ENCODE assay signal across 1 cellular context in the genomic region with DNA sequence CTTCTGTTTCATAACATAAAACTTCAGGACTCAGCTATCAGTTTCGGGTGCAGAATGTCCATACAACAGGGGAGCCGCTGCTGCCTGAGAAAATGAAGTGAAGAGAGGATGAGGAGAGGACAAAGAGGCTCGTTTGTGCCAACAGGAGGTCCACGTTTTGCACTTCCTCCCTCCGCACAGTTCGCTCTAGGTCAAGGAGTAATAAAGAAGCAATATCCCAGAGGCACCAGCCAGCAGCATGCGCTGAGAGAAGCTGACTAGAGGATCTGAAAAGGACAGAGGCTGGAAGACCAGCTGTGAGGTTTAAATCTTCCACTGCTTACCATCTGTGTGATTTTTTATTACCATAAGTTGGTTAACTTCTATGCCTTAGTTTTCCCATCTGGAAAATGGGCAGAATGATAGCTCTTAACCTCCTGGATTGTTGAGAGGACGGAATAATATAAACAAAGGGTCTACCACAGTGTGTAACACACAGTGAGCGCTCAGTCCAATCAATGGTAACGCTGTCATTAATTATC.
A peak's percentile ranks its signal among the peaks of the same experiment; 100 is the strongest.
TF ChIP-seq lines count a peak whose summit lies in the region.

No MANE protein-coding gene starts in this region.

TF ChIP-seq in K562, 482 proteins besides CTCF, POLR2A, EP300 and RAD21 (continued from another document):
- TF ChIP-seq, protein P1, sequence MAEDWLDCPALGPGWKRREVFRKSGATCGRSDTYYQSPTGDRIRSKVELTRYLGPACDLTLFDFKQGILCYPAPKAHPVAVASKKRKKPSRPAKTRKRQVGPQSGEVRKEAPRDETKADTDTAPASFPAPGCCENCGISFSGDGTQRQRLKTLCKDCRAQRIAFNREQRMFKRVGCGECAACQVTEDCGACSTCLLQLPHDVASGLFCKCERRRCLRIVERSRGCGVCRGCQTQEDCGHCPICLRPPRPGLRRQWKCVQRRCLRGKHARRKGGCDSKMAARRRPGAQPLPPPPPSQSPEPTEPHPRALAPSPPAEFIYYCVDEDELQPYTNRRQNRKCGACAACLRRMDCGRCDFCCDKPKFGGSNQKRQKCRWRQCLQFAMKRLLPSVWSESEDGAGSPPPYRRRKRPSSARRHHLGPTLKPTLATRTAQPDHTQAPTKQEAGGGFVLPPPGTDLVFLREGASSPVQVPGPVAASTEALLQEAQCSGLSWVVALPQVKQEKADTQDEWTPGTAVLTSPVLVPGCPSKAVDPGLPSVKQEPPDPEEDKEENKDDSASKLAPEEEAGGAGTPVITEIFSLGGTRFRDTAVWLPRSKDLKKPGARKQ (CRISPR knock-in tag; IDR thresholded peaks at IDR 0.05): no peak
- TF ChIP-seq ADNP (tag; IDR thresholded peaks at IDR 0.05): peak; percentile 86
- TF ChIP-seq RCOR1 (IDR thresholded peaks at IDR 0.05; ENCODE audit: borderline replicate concordance in 1 of 2, low read depth in 2 of 2, low read length in 2 of 2): peak; percentile 27 to 83; a peak in 2 of 4 replicates
- TF ChIP-seq, protein P2, sequence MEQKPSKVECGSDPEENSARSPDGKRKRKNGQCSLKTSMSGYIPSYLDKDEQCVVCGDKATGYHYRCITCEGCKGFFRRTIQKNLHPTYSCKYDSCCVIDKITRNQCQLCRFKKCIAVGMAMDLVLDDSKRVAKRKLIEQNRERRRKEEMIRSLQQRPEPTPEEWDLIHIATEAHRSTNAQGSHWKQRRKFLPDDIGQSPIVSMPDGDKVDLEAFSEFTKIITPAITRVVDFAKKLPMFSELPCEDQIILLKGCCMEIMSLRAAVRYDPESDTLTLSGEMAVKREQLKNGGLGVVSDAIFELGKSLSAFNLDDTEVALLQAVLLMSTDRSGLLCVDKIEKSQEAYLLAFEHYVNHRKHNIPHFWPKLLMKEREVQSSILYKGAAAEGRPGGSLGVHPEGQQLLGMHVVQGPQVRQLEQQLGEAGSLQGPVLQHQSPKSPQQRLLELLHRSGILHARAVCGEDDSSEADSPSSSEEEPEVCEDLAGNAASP (IDR thresholded peaks at IDR 0.05): no peak
